23 cellular contexts compared by ENCODE assay signal in the genomic region with DNA sequence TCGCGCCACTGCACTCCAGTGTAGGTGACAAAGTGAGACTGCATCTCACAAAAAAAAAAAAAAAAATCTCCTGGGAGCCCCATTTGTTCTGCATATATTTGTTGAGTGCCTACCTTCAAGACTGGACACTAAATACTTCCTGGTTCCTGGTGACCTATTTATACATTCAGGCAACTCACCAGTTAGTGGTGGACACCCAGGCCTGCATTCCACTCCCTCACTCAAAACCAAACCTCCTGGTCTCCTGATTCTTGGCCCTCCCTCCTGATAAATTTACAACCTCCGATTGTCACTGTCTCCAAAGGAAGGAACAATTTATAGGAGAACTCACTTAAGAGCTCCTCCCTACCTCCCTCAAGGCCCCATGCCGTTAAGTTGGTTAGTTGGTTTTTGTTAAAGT. TPM values are rescaled to one million over a fixed set of nuclear protein-coding genes. Genes with fewer than 3 reads are reported as not detected.
DNase-seq lines count a peak whose midpoint lies in the region; ATAC-seq, FAIRE-seq and TF ChIP-seq lines count a peak whose summit lies in the region.
"Had no signal": no experiment of that assay in that cellular context is flagged by ENCODE, and none has a peak within 500 bp of the region (broad histone marks: within the 10 kb centered on the region; RNA-seq: fewer than 3 reads in every experiment).

No MANE protein-coding gene starts in this region.

- H3K9me3 Mint-ChIP-seq in CD4-positive, CD25-positive, alpha-beta regulatory T cell, result peaks cover 0 to 3% (median 0%) of the 10 kb centered on the region in 7 donors
- H3K9me3 Mint-ChIP-seq in HFFc6 (no peaks in the 10 kb centered on the region), chondrocyte (ENCODE audit: low read depth) (no peaks in the 10 kb centered on the region), nephron (peaks cover 3% of the 10 kb centered on the region)
- H3K9me3 Mint-ChIP-seq in activated T-cell treated with anti-CD3 and anti-CD28 coated beads, Interleukin-2, amount 50 U/mL, for 24 hours, result no peaks in the 10 kb centered on the region
- H3K9me3 Mint-ChIP-seq: activated B cell treated with CpG ODN at 0.5 μM for 24 hours had no signal

- H3K9me3 ChIP-seq in CD4-positive, CD25-positive, alpha-beta regulatory T cell (ENCODE audit: control insufficient read depth in 2 of 2, low read length in 2 of 2), result no peaks in the 10 kb centered on the region
- H3K9me3 ChIP-seq: left lung, right atrium auricular region had no signal

- H3K4me1 Mint-ChIP-seq in CD4-positive, CD25-positive, alpha-beta regulatory T cell, result peaks cover 22 to 62% (median 24%) of the 10 kb centered on the region in 4 donors
- H3K4me1 Mint-ChIP-seq in HFFc6 (ENCODE audit: low read depth), result peaks cover 38% of the 10 kb centered on the region
- H3K4me1 Mint-ChIP-seq in chondrocyte (ENCODE audit: low read depth), result peaks cover 58% of the 10 kb centered on the region
- peaks cover 64% of the 10 kb centered on the region for H3K4me1 Mint-ChIP-seq in nephron
- peaks cover 57% of the 10 kb centered on the region for H3K4me1 Mint-ChIP-seq in activated T-cell treated with anti-CD3 and anti-CD28 coated beads, Interleukin-2, amount 50 U/mL, for 24 hours (ENCODE audit: low read depth)

- TF ChIP-seq CTCF in HFFc6 (IDR thresholded peaks at IDR 0.05) (no peak), chondrocyte (IDR thresholded peaks at IDR 0.05) (no peak), nephron (IDR thresholded peaks at IDR 0.05; ENCODE audit: unreplicated experiment in 3 of 3) (no peak)

- H3K36me3 Mint-ChIP-seq in CD4-positive, CD25-positive, alpha-beta regulatory T cell, result peaks cover 3% of the 10 kb centered on the region
- H3K36me3 Mint-ChIP-seq in HFFc6 (ENCODE audit: low read depth), result peaks cover 21% of the 10 kb centered on the region
- no peaks in the 10 kb centered on the region for H3K36me3 Mint-ChIP-seq in chondrocyte (ENCODE audit: low read depth)
- H3K36me3 Mint-ChIP-seq in nephron (ENCODE audit: low read depth), result peaks cover 40% of the 10 kb centered on the region
- H3K36me3 Mint-ChIP-seq in activated T-cell treated with anti-CD3 and anti-CD28 coated beads, Interleukin-2, amount 50 U/mL, for 24 hours (ENCODE audit: low read depth), result peaks cover 38% of the 10 kb centered on the region

- no peak for FAIRE-seq in H54 (lab: Jason Lieb, UNC)

- peak overlapping the region; percentile 14 for H3K27ac ChIP-seq in CD4-positive, CD25-positive, alpha-beta regulatory T cell (ENCODE audit: insufficient read depth, low read length, poor library complexity, severe bottlenecking)
- H3K27ac ChIP-seq: left lung, right atrium auricular region had no signal

- ATAC-seq in CD4-positive, CD25-positive, alpha-beta regulatory T cell (ENCODE audit: low read depth in 2 of 2), result no peak
- ATAC-seq: left lung, SK-N-SH treated with all-trans-retinoic acid at 6 μM for 48 hours had no signal

- H3K36me3 ChIP-seq in CD4-positive, CD25-positive, alpha-beta regulatory T cell (ENCODE audit: control insufficient read depth, insufficient read depth, low read length), result no peaks in the 10 kb centered on the region
- H3K36me3 ChIP-seq: left lung, right atrium auricular region had no signal

- H3K27ac Mint-ChIP-seq in CD4-positive, CD25-positive, alpha-beta regulatory T cell, result peak overlapping the region in 2 of 3 donors; percentile 43 to 68
- H3K27ac Mint-ChIP-seq in HFFc6 (peak overlapping the region; percentile 62), chondrocyte (ENCODE audit: unreplicated experiment) (peak overlapping the region; percentile 66), nephron (peak overlapping the region in 2 of 3 experiments; percentile 64 to 92)
- no peak overlapping the region for H3K27ac Mint-ChIP-seq in activated T-cell treated with anti-CD3 and anti-CD28 coated beads, Interleukin-2, amount 50 U/mL, for 24 hours
- H3K27ac Mint-ChIP-seq: activated B cell treated with CpG ODN at 0.5 μM for 24 hours had no signal

- no peaks in the 10 kb centered on the region for H3K27me3 Mint-ChIP-seq in CD4-positive, CD25-positive, alpha-beta regulatory T cell
- H3K27me3 Mint-ChIP-seq in HFFc6 (ENCODE audit: insufficient read depth), result no peaks in the 10 kb centered on the region
- H3K27me3 Mint-ChIP-seq in chondrocyte (ENCODE audit: low read depth), result no peaks in the 10 kb centered on the region
- H3K27me3 Mint-ChIP-seq in nephron (ENCODE audit: low read depth), result no peaks in the 10 kb centered on the region
- H3K27me3 Mint-ChIP-seq in activated T-cell treated with anti-CD3 and anti-CD28 coated beads, Interleukin-2, amount 50 U/mL, for 24 hours, result no peaks in the 10 kb centered on the region
- H3K27me3 Mint-ChIP-seq: activated B cell treated with CpG ODN at 0.5 μM for 24 hours had no signal

- H3K27me3 ChIP-seq in CD4-positive, CD25-positive, alpha-beta regulatory T cell (ENCODE audit: control insufficient read depth, insufficient read depth, low read length), result no peaks in the 10 kb centered on the region
- H3K27me3 ChIP-seq: left lung, right atrium auricular region had no signal

- H3K4me3 Mint-ChIP-seq in CD4-positive, CD25-positive, alpha-beta regulatory T cell, result peak overlapping the region in 3 of 4 donors; percentile 46 to 74 (median 47)
- H3K4me3 Mint-ChIP-seq in HFFc6, result peak overlapping the region; percentile 70
- H3K4me3 Mint-ChIP-seq in chondrocyte (ENCODE audit: unreplicated experiment), result no peak overlapping the region
- H3K4me3 Mint-ChIP-seq in nephron, result peak overlapping the region; percentile 70 to 76 (median 76)
- no peak overlapping the region for H3K4me3 Mint-ChIP-seq in activated T-cell treated with anti-CD3 and anti-CD28 coated beads, Interleukin-2, amount 50 U/mL, for 24 hours
- H3K4me3 Mint-ChIP-seq: activated B cell treated with CpG ODN at 0.5 μM for 24 hours had no signal

- H3K4me3 ChIP-seq in CD4-positive, CD25-positive, alpha-beta regulatory T cell (ENCODE audit: low read depth, low read length), result no peak overlapping the region
- H3K4me3 ChIP-seq: left lung, right atrium auricular region had no signal

- DNase-seq in CD4-positive, CD25-positive, alpha-beta regulatory T cell, result no peak
- no peak for DNase-seq in HFFc6
- no peak for DNase-seq in chondrocyte (ENCODE audit: low spot score)
- DNase-seq in kidney glomerular epithelial cell (lab: John Stamatoyannopoulos, UW), result no peak
- no peak for DNase-seq in H54 (ENCODE audit: insufficient read length, low spot score)
- no peak for DNase-seq in inferior parietal cortex (ENCODE audit: extremely low spot score)
- DNase-seq in activated T-cell treated with anti-CD3 and anti-CD28 coated beads, Interleukin-2, amount 50 U/mL, for 24 hours, result no peak
- DNase-seq: ACHN; activated B cell treated with CpG ODN at 0.5 μM for 24 hours; activated CD4-positive, alpha-beta T cell treated with anti-CD3 and anti-CD28 coated beads, Interleukin-2, amount 50 U/mL, for 48 hours; activated naive CD4-positive, alpha-beta T cell; anterior cingulate cortex; C1 segment of cervical spinal cord; effector CD4-positive, alpha-beta T cell; left lung; midbrain; NCI-H1436; NCI-H526; nucleus accumbens; substantia nigra had no signal

- no peak for TF ChIP-seq POLR2A in H54 (IDR thresholded peaks at IDR 0.05; ENCODE audit: low read depth, low read length)

- H3K4me1 ChIP-seq in CD4-positive, CD25-positive, alpha-beta regulatory T cell (ENCODE audit: control insufficient read depth, insufficient read depth, low read length, poor library complexity, severe bottlenecking), result peaks cover 25% of the 10 kb centered on the region

RNA-seq across cellular contexts. Expression of a gene that starts 3.1 kb away (rescaled TPM):
- total RNA-seq in CD4-positive, CD25-positive, alpha-beta regulatory T cell, result 69.9 TPM
- polyA plus RNA-seq in CD4-positive, CD25-positive, alpha-beta regulatory T cell, result 10 to 100 TPM; 12.0 to 19.3 (median 16.3) TPM
- 10 to 100 TPM; 36.3 to 40.6 (median 38.7) TPM for total RNA-seq in HFFc6 (2021; fragmentation: NEBNext Ultra II Directional; extraction: Animal tissue kit (Norgen Biotek cat#: 25700))
- total RNA-seq in chondrocyte, result 52.8 to 53.4 TPM (median 53.3 TPM) in 3 replicates

RNA-seq across cellular contexts. Expression of a gene that starts 10.0 kb away (rescaled TPM):
- 4.5 TPM for total RNA-seq in CD4-positive, CD25-positive, alpha-beta regulatory T cell
- 1 to 10 TPM; 3.7 to 4.8 (median 4.3) TPM for polyA plus RNA-seq in CD4-positive, CD25-positive, alpha-beta regulatory T cell
- 1 to 10 TPM; 5.1 to 7.3 (median 6.5) TPM for total RNA-seq in HFFc6 (2021; fragmentation: NEBNext Ultra II Directional; extraction: Animal tissue kit (Norgen Biotek cat#: 25700))
- total RNA-seq in chondrocyte, result 25.3 to 29.7 TPM (median 26.1 TPM) in 3 replicates

Comparison
In these comparisons a context has a peak if more than half of its experiments do, and no peak if none do; other contexts are left out.
1. H3K4me3 Mint-ChIP-seq: peak in CD4-positive, CD25-positive, alpha-beta regulatory T cell (3 of 4), HFFc6 (single experiment) and nephron (3 of 3); none in chondrocyte (single experiment) and activated T-cell treated with anti-CD3 and anti-CD28 coated beads, Interleukin-2, amount 50 U/mL, for 24 hours (single experiment).